In the genomic region with DNA sequence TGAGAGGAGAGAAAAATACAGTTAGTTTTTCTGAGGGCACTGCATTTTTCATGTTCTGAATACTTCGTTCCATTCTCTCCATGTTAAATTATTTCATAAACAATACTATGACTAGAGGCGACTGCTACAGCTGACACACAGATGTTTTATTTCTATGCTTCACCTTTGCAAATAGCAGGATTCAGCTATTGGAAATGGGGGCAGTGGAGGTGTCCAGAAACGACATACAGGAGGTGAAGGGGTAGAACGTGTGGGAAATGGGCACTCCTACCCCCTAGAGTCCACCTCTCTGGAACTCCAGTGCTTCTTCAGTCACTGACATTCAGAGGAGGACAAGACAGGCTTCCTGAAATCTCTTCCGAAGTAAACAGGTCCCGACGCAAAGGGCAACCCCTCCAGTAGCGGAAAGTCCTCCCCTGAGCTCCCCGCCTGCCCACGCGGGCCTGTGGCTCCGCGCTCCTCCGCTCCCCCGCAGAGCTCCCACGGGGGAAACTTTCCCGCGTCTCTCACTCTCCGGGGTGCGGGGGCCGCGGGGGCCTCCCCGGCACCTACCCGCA, we compare ENCODE assay signal across 8 cellular contexts. TPM values are rescaled to one million over a fixed set of nuclear protein-coding genes. Genes with fewer than 3 reads are reported as not detected.
A peak's percentile ranks its signal among the peaks of the same experiment; 100 is the strongest.
DNase-seq lines count a peak whose midpoint lies in the region; ATAC-seq, FAIRE-seq and TF ChIP-seq lines count a peak whose summit lies in the region.

No MANE protein-coding gene starts in this region.

- H3K27ac Mint-ChIP-seq in Caco-2 (ENCODE audit: unreplicated experiment) (no peak overlapping the region), MCF 10A (ENCODE audit: low read depth, unreplicated experiment) (peak overlapping the region; percentile 89)

- H3K27ac ChIP-seq in substantia nigra (ENCODE audit: low read depth, low read length, poor library complexity, severe bottlenecking), result peak overlapping the region; percentile 95

- intact Hi-C loops in Caco-2 (cut with micrococcal nuclease; ENCODE audit: unreplicated experiment) (loop anchor here (1.0 to 5.0 kb wide), 2 partner anchors 357 to 537 kb away; no protein-coding TSS in a partner anchor), MCF 10A (cut with micrococcal nuclease) (loop anchor here (1.0 to 5.0 kb wide), 3 partner anchors 16 to 547 kb away; no protein-coding TSS in a partner anchor)

- BruUV-seq in Caco-2 (replicated peaks; lab: Mats Ljungman, UMichigan) (TSS peak; percentile 45), MCF 10A (replicated peaks; lab: Mats Ljungman, UMichigan) (no TSS peak)

- no peaks in the 10 kb centered on the region for H3K36me3 ChIP-seq in Caco-2 (ENCODE audit: control insufficient read depth, insufficient read depth, low read length)

- TF ChIP-seq POLR2A in GM12891 (IDR thresholded peaks at IDR 0.05; ENCODE audit: low read depth, low read length), result no peak

- H3K4me3 ChIP-seq in Caco-2 (ENCODE audit: low read depth, low read length), result peak overlapping the region; percentile 59

- H3K4me3 Mint-ChIP-seq in Caco-2 (ENCODE audit: unreplicated experiment), result peak overlapping the region; percentile 91
- H3K4me3 Mint-ChIP-seq in MCF 10A (ENCODE audit: unreplicated experiment), result peak overlapping the region; percentile 98

- H3K4me1 ChIP-seq in Caco-2, result no peaks in the 10 kb centered on the region

- no peak for TF ChIP-seq CTCF in Caco-2 (IDR thresholded peaks at IDR 0.05; ENCODE audit: insufficient read depth in 1 of 2, low read depth in 1 of 2, low read length in 1 of 2, severe bottlenecking in 1 of 2, unreplicated experiment in 1 of 2)
- no peak for TF ChIP-seq CTCF in MCF 10A (IDR thresholded peaks at IDR 0.05; ENCODE audit: unreplicated experiment)

- peaks cover 13% of the 10 kb centered on the region for H3K4me1 Mint-ChIP-seq in Caco-2 (ENCODE audit: low read depth, unreplicated experiment)
- peaks cover 37% of the 10 kb centered on the region for H3K4me1 Mint-ChIP-seq in MCF 10A (ENCODE audit: insufficient read depth, unreplicated experiment)

- CTCF ChIA-PET in Caco-2 (lab: Charles Lee), result no interaction called here
- CTCF ChIA-PET in MCF 10A (lab: Yijun Ruan, JAX), result interaction anchor here (0.6 to 1.8 kb wide), 4 partner anchors 8 to 403 kb away, joined by 3 to 9 read pairs (median 6); no protein-coding TSS in a partner anchor

- H3K27me3 Mint-ChIP-seq in Caco-2 (ENCODE audit: insufficient read depth, unreplicated experiment), result no peaks in the 10 kb centered on the region
- H3K27me3 Mint-ChIP-seq in MCF 10A (ENCODE audit: insufficient read depth, unreplicated experiment), result no peaks in the 10 kb centered on the region

- FAIRE-seq in GM12891 (lab: Jason Lieb, UNC), result no peak

- DNase-seq in Caco-2 (no peak), NCI-H345 treated with DMSO at 0.1 percent for 48 hours (lab: John Stamatoyannopoulos, UW; ENCODE audit: unreplicated experiment) (peak; percentile 20), MCF 10A (ENCODE audit: unreplicated experiment) (peak; percentile 60), left kidney (ENCODE audit: low read depth, low spot score) (peak; percentile 66), substantia nigra (lab: John Stamatoyannopoulos, UW) (peak in 2 of 49 donors; percentile 72 to 75), GM12891 (ENCODE audit: insufficient read length, low spot score) (no peak), GDM1 (lab: John Stamatoyannopoulos, UW) (no peak)

- POLR2A ChIA-PET in Caco-2 (lab: Charles Lee) (interaction anchor here (0.6 kb wide), 1 partner anchor 170 kb away, joined by 5 read pairs; no protein-coding TSS in a partner anchor), MCF 10A (lab: Yijun Ruan, JAX) (interaction anchor here (0.6 to 8.8 kb wide), 35 partner anchors 9 to 1198 kb away, joined by 3 to 377 read pairs (median 4); no protein-coding TSS in a partner anchor)

- H3K9me3 Mint-ChIP-seq in Caco-2 (ENCODE audit: unreplicated experiment), result no peaks in the 10 kb centered on the region
- H3K9me3 Mint-ChIP-seq in MCF 10A (ENCODE audit: unreplicated experiment), result peaks cover 8% of the 10 kb centered on the region

- peak; percentile 20 for ATAC-seq in GM21576 (IDR thresholded peaks at IDR 0.05; ENCODE audit: unreplicated experiment)

- no peaks in the 10 kb centered on the region for H3K36me3 Mint-ChIP-seq in Caco-2 (ENCODE audit: insufficient read depth, unreplicated experiment)
- peaks cover 6% of the 10 kb centered on the region for H3K36me3 Mint-ChIP-seq in MCF 10A (ENCODE audit: insufficient read depth, unreplicated experiment)

- H3K27me3 ChIP-seq in Caco-2 (replicated peaks; ENCODE audit: control insufficient read depth, insufficient read depth, low read length), result no peaks in the 10 kb centered on the region

- no peaks in the 10 kb centered on the region for H3K9me3 ChIP-seq in Caco-2

TF ChIP-seq in GM12891, 5 proteins besides CTCF, POLR2A, EP300 and RAD21:
- TF ChIP-seq POLR2AphosphoS5 (IDR thresholded peaks at IDR 0.05; ENCODE audit: low read depth, low read length) (no peak), PAX5 (IDR thresholded peaks at IDR 0.05; ENCODE audit: insufficient read depth, low read length, severe bottlenecking) (no peak), POU2F2 (IDR thresholded peaks at IDR 0.05; ENCODE audit: low read depth, low read length) (no peak), TAF1 (IDR thresholded peaks at IDR 0.05; ENCODE audit: low read depth, low read length) (no peak), SPI1 (IDR thresholded peaks at IDR 0.05; ENCODE audit: low read depth, low read length) (no peak)

RNA-seq across cellular contexts. Expression of gene DPYD, which starts 0.5 kb away (rescaled TPM):
- total RNA-seq in Caco-2 (2022) (7.0 and 7.6 TPM in 2 replicates), MCF 10A (2022) (37.4 and 48.2 TPM in 2 replicates)
- 1.8 TPM for polyA plus RNA-seq in GM12891 (2012; ENCODE audit: low read depth, missing spikeins)

Comparison
In these comparisons a context has a peak if more than half of its experiments do, and no peak if none do; other contexts are left out.
1. DNase-seq: peak in NCI-H345 treated with DMSO at 0.1 percent for 48 hours (single experiment), MCF 10A (single experiment) and left kidney (single experiment); none in Caco-2 (0 of 2), GM12891 (single experiment) and GDM1 (single experiment).